Comparison of ENCODE assay signal across 28 cellular contexts in genomic region chr1:14710331-14710730, GRCh38.
"Had no signal": no experiment of that assay in that cellular context is flagged by ENCODE, and none has a peak within 500 bp of the region (broad histone marks: within the 10 kb centered on the region; RNA-seq: fewer than 3 reads in every experiment).

No MANE protein-coding gene starts in this region.

- H3K27ac ChIP-seq: colonic mucosa, coronary artery, dorsolateral prefrontal cortex, epithelial cell of prostate, esophagus muscularis mucosa, esophagus squamous epithelium, foreskin keratinocyte, gastrocnemius medialis, gastroesophageal sphincter, heart left ventricle, heart right ventricle had no signal

- H3K36me3 ChIP-seq: colonic mucosa, esophagus muscularis mucosa, esophagus squamous epithelium, gastrocnemius medialis, gastroesophageal sphincter, heart left ventricle, heart right ventricle had no signal

- H3K4me1 ChIP-seq: colonic mucosa, esophagus muscularis mucosa, foreskin keratinocyte, gastrocnemius medialis, gastroesophageal sphincter, heart left ventricle, heart right ventricle had no signal

- H3K27me3 ChIP-seq: colonic mucosa, dorsolateral prefrontal cortex, esophagus muscularis mucosa, esophagus squamous epithelium, foreskin keratinocyte, gastrocnemius medialis, gastroesophageal sphincter had no signal

- H3K9me3 ChIP-seq: colonic mucosa, esophagus muscularis mucosa, esophagus squamous epithelium, gastrocnemius medialis, gastroesophageal sphincter, heart left ventricle had no signal

- H3K4me3 ChIP-seq: colonic mucosa, coronary artery, dorsolateral prefrontal cortex, esophagus muscularis mucosa, esophagus squamous epithelium, gastrocnemius medialis, gastroesophageal sphincter, heart left ventricle, heart right ventricle had no signal

- ATAC-seq: effector memory CD8-positive, alpha-beta T cell; esophagus mucosa; foreskin keratinocyte; gastrocnemius medialis; gastroesophageal sphincter; heart left ventricle; heart right ventricle had no signal

- DNase-seq: colonic mucosa; cortex of kidney; dermis blood vessel endothelial cell; dorsolateral prefrontal cortex; effector CD4-positive, alpha-beta T cell; effector CD8-positive, alpha-beta T cell; effector memory CD4-positive, alpha-beta T cell; effector memory CD8-positive, alpha-beta T cell; endodermal cell; erythroblast; esophagus squamous epithelium; foreskin fibroblast; foreskin keratinocyte; foreskin melanocyte; gastrocnemius medialis; glutamatergic neuron; head of caudate nucleus; heart left ventricle; heart right ventricle had no signal

- FAIRE-seq: colon, endometrium, endothelial cell of umbilical vein, frontal cortex had no signal
